9 cellular contexts compared by ENCODE assay signal in the genomic region with DNA sequence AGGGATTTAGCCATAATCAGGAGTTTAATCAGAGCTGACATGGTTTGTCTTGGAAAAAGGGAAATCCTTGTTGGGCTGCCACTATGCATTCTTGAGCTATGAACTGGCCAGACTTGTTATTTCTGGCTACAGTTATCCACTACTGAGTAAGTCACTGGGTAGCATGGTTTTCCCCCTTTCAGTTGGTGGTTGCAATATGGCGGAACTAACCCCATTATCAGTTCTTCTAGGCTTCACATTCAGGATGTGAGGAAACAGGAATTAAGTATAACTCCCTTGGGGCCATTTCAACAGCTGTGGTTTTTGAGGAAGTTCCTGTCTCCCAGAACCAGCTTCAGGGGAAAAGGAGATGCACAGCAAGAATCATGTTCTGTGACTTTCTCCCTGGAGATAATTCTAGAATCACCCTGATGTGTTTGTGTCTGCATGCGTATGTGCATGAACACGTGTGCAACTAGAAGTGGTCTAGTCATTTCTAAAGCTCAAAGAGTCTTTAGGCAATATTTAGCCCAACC.
DNase-seq lines count a peak whose midpoint lies in the region; ATAC-seq lines count a peak whose summit lies in the region.
"Had no signal": no experiment of that assay in that cellular context is flagged by ENCODE, and none has a peak within 500 bp of the region (broad histone marks: within the 10 kb centered on the region; RNA-seq: fewer than 3 reads in every experiment).

No MANE protein-coding gene starts in this region.

- no peak overlapping the region for H2AFZ ChIP-seq in neuronal stem cell (ENCODE audit: low read length)

- ATAC-seq in HG02884 (IDR thresholded peaks at IDR 0.05; ENCODE audit: unreplicated experiment) (peak; percentile 30), T-helper 17 cell (no peak)

- H2BK12ac ChIP-seq in neuronal stem cell (ENCODE audit: low read length) = no peak overlapping the region

- no peak overlapping the region for H3K14ac ChIP-seq in neuronal stem cell (ENCODE audit: low read length)

- no peak overlapping the region for H2BK5ac ChIP-seq in neuronal stem cell (ENCODE audit: low read length)

- no peak overlapping the region for H2AK5ac ChIP-seq in neuronal stem cell (ENCODE audit: low read depth, low read length)

- H3K9me3 Mint-ChIP-seq in activated naive CD8-positive, alpha-beta T cell treated with anti-CD3 and anti-CD28 coated beads for 36 hours = peaks cover 4% of the 10 kb centered on the region

- no peaks in the 10 kb centered on the region for H3K27me3 Mint-ChIP-seq in T-helper 17 cell
- peaks cover 3% of the 10 kb centered on the region for H3K27me3 Mint-ChIP-seq in activated naive CD8-positive, alpha-beta T cell treated with anti-CD3 and anti-CD28 coated beads for 36 hours

- no peak overlapping the region for H3K18ac ChIP-seq in neuronal stem cell (ENCODE audit: low read length)

- H3K4me3 ChIP-seq in neuronal stem cell (ENCODE audit: low read length in 2 of 2) = no peak overlapping the region

- WGBS in neuronal stem cell (ENCODE audit: extremely low coverage in 2 of 2, insufficient read length in 2 of 2, insufficient replicate concordance in 1 of 2), 2 donors = no CpG with 5 or more reads among the region's 3 CpGs

- no peak overlapping the region for H3K4me3 Mint-ChIP-seq in T-helper 17 cell
- H3K4me3 Mint-ChIP-seq in activated naive CD8-positive, alpha-beta T cell treated with anti-CD3 and anti-CD28 coated beads for 36 hours = no peak overlapping the region
- H3K4me3 Mint-ChIP-seq: brain had no signal

- peaks cover 3% of the 10 kb centered on the region for H3K79me1 ChIP-seq in neuronal stem cell (ENCODE audit: low read depth, low read length)

- no peak overlapping the region for H3K23ac ChIP-seq in neuronal stem cell (ENCODE audit: low read depth, low read length, poor library complexity)

- H3K4me1 Mint-ChIP-seq in T-helper 17 cell = peaks cover 34% of the 10 kb centered on the region
- peaks cover 41% of the 10 kb centered on the region for H3K4me1 Mint-ChIP-seq in activated naive CD8-positive, alpha-beta T cell treated with anti-CD3 and anti-CD28 coated beads for 36 hours

- no peak overlapping the region for H3K9ac ChIP-seq in neuronal stem cell (ENCODE audit: low read depth, low read length, poor library complexity)

- H3K4ac ChIP-seq in neuronal stem cell (ENCODE audit: low read length) = no peak overlapping the region

- H2BK120ac ChIP-seq in neuronal stem cell (ENCODE audit: low read depth, low read length) = no peak overlapping the region

- DNase-seq in GM04504 (ENCODE audit: low read depth) (peak; percentile 81), T-helper 17 cell (no peak), medulla oblongata (ENCODE audit: extremely low spot score) (peak; percentile 44), neuronal stem cell (ENCODE audit: low spot score) (no peak), T-helper 2 cell (no peak), NCI-H2107 (lab: John Stamatoyannopoulos, UW) (no peak)
- no peak for DNase-seq in activated naive CD8-positive, alpha-beta T cell treated with anti-CD3 and anti-CD28 coated beads for 36 hours

- H3K4me2 ChIP-seq in neuronal stem cell (ENCODE audit: insufficient read depth, low read length, poor library complexity, severe bottlenecking) = no peak overlapping the region

- no peak overlapping the region for H3K27ac ChIP-seq in neuronal stem cell (replicated peaks; ENCODE audit: low read length)

- no peak overlapping the region for H4K91ac ChIP-seq in neuronal stem cell (ENCODE audit: low read depth, low read length, poor library complexity)

- H2BK15ac ChIP-seq in neuronal stem cell (ENCODE audit: low read length) = no peak overlapping the region

- no peak overlapping the region for H4K8ac ChIP-seq in neuronal stem cell (ENCODE audit: low read depth, low read length)

- H3K27me3 ChIP-seq in neuronal stem cell (ENCODE audit: control insufficient read depth in 3 of 3, insufficient read depth in 3 of 3, low read depth in 1 of 3, low read length in 3 of 3) = no peaks in the 10 kb centered on the region

- H3K36me3 Mint-ChIP-seq in T-helper 17 cell (ENCODE audit: low read depth) = peaks cover 3% of the 10 kb centered on the region
- peaks cover 8% of the 10 kb centered on the region for H3K36me3 Mint-ChIP-seq in activated naive CD8-positive, alpha-beta T cell treated with anti-CD3 and anti-CD28 coated beads for 36 hours
- H3K36me3 Mint-ChIP-seq: brain had no signal

- H3K27ac Mint-ChIP-seq in T-helper 17 cell = peak overlapping the region; percentile 12
- no peak overlapping the region for H3K27ac Mint-ChIP-seq in activated naive CD8-positive, alpha-beta T cell treated with anti-CD3 and anti-CD28 coated beads for 36 hours
- H3K27ac Mint-ChIP-seq: brain had no signal

- H3K4me1 ChIP-seq in neuronal stem cell (ENCODE audit: control insufficient read depth in 2 of 2, insufficient read depth in 1 of 2, low read depth in 1 of 2, low read length in 2 of 2) = no peaks in the 10 kb centered on the region

- H3K9me3 ChIP-seq in T-helper 17 cell (ENCODE audit: control insufficient read depth, low read length, poor library complexity, severe bottlenecking) (no peaks in the 10 kb centered on the region), neuronal stem cell (replicated peaks in 1 of 2; ENCODE audit: control insufficient read depth in 2 of 2, insufficient read depth in 1 of 2, low read depth in 1 of 2, low read length in 2 of 2) (no peaks in the 10 kb centered on the region)

- no peaks in the 10 kb centered on the region for H3K36me3 ChIP-seq in neuronal stem cell (replicated peaks in 1 of 2; ENCODE audit: control insufficient read depth in 2 of 2, insufficient read depth in 2 of 2, low read length in 2 of 2)

Comparison
In these comparisons a context has a peak if more than half of its experiments do, and no peak if none do; other contexts are left out.
1. DNase-seq: peak in GM04504 (single experiment) and medulla oblongata (single experiment); none in T-helper 17 cell (0 of 3), neuronal stem cell (single experiment), T-helper 2 cell (0 of 5), activated naive CD8-positive, alpha-beta T cell treated with anti-CD3 and anti-CD28 coated beads for 36 hours (single experiment) and NCI-H2107 (single experiment).